In the genomic region with DNA sequence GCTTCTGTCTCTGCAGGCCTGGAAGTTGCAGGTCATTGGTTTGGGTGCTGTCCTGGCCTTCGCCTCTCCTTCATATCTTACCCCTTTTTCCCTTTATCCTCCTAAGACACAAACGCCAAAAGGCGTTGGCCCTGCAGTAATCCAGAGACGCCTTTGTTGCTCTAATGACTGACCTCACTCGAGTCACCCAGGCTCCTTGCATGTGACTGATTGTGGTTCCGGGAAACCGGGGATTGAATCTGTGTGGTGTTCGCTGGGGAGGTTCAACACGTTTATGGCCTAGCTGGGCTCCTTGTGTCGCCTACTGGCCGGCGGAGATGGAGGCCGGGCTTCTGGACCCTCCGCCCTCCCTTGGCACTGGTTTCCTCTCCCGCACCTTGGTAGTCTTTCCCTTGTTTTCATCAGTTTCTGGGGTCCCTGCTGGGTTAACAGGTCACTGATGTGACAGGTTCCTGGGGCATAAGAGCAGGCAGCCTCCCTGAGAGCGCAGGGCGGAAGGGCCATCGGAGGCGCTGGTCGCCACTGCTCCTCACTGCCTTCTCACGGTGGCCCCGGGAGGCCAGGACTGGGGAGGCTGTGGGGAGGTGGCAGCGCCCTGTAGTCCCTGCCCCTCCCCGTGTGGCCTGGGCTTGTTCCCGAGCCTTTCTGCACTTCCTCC, we compare ENCODE assay signal across 2 cellular contexts.
TF ChIP-seq lines count a peak whose summit lies in the region.

No MANE protein-coding gene starts in this region.

TF ChIP-seq in K562, 482 proteins besides CTCF, POLR2A, EP300 and RAD21:
- TF ChIP-seq ZNF12 (CRISPR knock-in tag; IDR thresholded peaks at IDR 0.05) (peak; percentile 31; the same call in 1 of the 2 replicates), NR1H2 (CRISPR knock-in tag; IDR thresholded peaks at IDR 0.05) (0 out of 2 replicates have a peak, but pooled peaks have one; percentile 62), ZFX (CRISPR knock-in tag; IDR thresholded peaks at IDR 0.05) (peak; percentile 8; the same call in 1 of the 2 replicates), ZNF253 (CRISPR knock-in tag; conservative IDR thresholded peaks at IDR 0.05) (no peak)

TF ChIP-seq in HepG2, 621 proteins besides CTCF, POLR2A, EP300 and RAD21:
- no peak for TF ChIP-seq ZKSCAN5 (CRISPR knock-in tag; IDR thresholded peaks at IDR 0.05)
- no peak for TF ChIP-seq SP4 (CRISPR knock-in tag; IDR thresholded peaks at IDR 0.05)
- TF ChIP-seq, protein P1, sequence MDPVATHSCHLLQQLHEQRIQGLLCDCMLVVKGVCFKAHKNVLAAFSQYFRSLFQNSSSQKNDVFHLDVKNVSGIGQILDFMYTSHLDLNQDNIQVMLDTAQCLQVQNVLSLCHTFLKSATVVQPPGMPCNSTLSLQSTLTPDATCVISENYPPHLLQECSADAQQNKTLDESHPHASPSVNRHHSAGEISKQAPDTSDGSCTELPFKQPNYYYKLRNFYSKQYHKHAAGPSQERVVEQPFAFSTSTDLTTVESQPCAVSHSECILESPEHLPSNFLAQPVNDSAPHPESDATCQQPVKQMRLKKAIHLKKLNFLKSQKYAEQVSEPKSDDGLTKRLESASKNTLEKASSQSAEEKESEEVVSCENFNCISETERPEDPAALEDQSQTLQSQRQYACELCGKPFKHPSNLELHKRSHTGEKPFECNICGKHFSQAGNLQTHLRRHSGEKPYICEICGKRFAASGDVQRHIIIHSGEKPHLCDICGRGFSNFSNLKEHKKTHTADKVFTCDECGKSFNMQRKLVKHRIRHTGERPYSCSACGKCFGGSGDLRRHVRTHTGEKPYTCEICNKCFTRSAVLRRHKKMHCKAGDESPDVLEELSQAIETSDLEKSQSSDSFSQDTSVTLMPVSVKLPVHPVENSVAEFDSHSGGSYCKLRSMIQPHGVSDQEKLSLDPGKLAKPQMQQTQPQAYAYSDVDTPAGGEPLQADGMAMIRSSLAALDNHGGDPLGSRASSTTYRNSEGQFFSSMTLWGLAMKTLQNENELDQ (CRISPR knock-in tag; IDR thresholded peaks at IDR 0.05; ENCODE audit: borderline replicate concordance): no peak
- TF ChIP-seq AGO2 (optimal IDR thresholded peaks at IDR 0.05; ENCODE audit: low read depth, low read length): peak; percentile 23
